Comparison of ENCODE assay signal across 12 cellular contexts in the genomic region with DNA sequence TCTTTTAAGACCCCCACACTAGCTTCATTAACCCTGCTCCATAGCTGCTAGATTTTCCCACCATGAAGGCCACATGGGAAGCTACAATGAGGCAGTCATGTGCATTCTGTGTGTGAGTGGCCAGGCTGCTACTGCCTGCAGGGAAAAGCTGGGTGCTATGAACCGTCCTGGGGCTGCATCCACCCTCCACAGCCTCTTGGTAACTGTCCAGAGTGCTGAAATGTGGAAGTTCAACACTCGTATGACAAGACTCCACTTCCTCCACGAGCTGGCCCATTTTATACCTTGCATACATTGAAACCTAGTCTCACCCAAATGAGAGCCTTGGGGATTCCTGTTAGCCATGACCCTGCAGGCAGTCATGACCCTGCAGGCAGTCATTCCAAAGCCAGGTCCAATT. TPM values are rescaled to one million over a fixed set of nuclear protein-coding genes. Genes with fewer than 3 reads are reported as not detected.
A peak's percentile ranks its signal among the peaks of the same experiment; 100 is the strongest.
DNase-seq lines count a peak whose midpoint lies in the region; ATAC-seq and TF ChIP-seq lines count a peak whose summit lies in the region.
"Had no signal": no experiment of that assay in that cellular context is flagged by ENCODE, and none has a peak within 500 bp of the region (broad histone marks: within the 10 kb centered on the region; RNA-seq: fewer than 3 reads in every experiment).

No MANE protein-coding gene starts in this region.

- H3K27me3 ChIP-seq in H7 (ENCODE audit: control insufficient read depth, insufficient read depth, low read length) (no peaks in the 10 kb centered on the region), colonic mucosa (no peaks in the 10 kb centered on the region)
- H3K27me3 ChIP-seq: testis had no signal

- H3K27ac ChIP-seq in colonic mucosa: no peak overlapping the region
- H3K27ac ChIP-seq: dorsolateral prefrontal cortex, testis had no signal

- 0 out of 3 replicates have a peak, but pooled peaks have one; percentile 45 for ATAC-seq in SK-N-SH treated with all-trans-retinoic acid at 6 μM for 48 hours
- no peak for ATAC-seq in GM18870 (IDR thresholded peaks at IDR 0.05; ENCODE audit: unreplicated experiment)

- H3K4me1 ChIP-seq in colonic mucosa: no peaks in the 10 kb centered on the region
- H3K4me1 ChIP-seq: testis had no signal

- peak; percentile 66 for DNase-seq in ACHN
- peak; percentile 90 for DNase-seq in H7
- DNase-seq in hepatic stellate cell (ENCODE audit: low spot score): peak; percentile 40
- no peak for DNase-seq in G401 (ENCODE audit: low spot score)
- DNase-seq in colonic mucosa: no peak
- DNase-seq in SK-N-DZ (ENCODE audit: low spot score): no peak
- DNase-seq: dorsolateral prefrontal cortex, NCI-H510A treated with DMSO at 0.1 percent for 48 hours, testis had no signal

- intact Hi-C loops in colonic mucosa (cut with DNase I): no loop called here

- in situ Hi-C loops in ACHN (cut with HindIII; ENCODE audit: low pct_ligation_motif_present, low pct_unique_long_range_greater_than_20kb, low sequenced_read_pairs) (no loop called here), G401 (cut with HindIII; ENCODE audit: low sequenced_read_pairs) (no loop called here)

- H3K9me3 ChIP-seq in colonic mucosa: no peaks in the 10 kb centered on the region
- H3K9me3 ChIP-seq: testis had no signal

- no peak for TF ChIP-seq CTCF in colonic mucosa (IDR thresholded peaks at IDR 0.05)

- H3K36me3 ChIP-seq in H7 (replicated peaks; ENCODE audit: control insufficient read depth, insufficient read depth, low read length): no peaks in the 10 kb centered on the region
- H3K36me3 ChIP-seq in colonic mucosa: no peaks in the 10 kb centered on the region

- H3K4me3 ChIP-seq in H7 (ENCODE audit: insufficient read depth, low read depth, low read length): no peak overlapping the region
- H3K4me3 ChIP-seq in colonic mucosa: no peak overlapping the region
- H3K4me3 ChIP-seq: dorsolateral prefrontal cortex, lung, testis had no signal

- no peak overlapping the region for H3K9ac ChIP-seq in colonic mucosa (ENCODE audit: low read depth in 2 of 2, low read length in 2 of 2)

TF ChIP-seq in SK-N-SH treated with all-trans-retinoic acid at 6 μM for 48 hours, 23 proteins besides CTCF, POLR2A, EP300 and RAD21:
- TF ChIP-seq ZNF70 (CRISPR knock-in tag; IDR thresholded peaks at IDR 0.05): no peak
- no peak for TF ChIP-seq SNAI2 (CRISPR knock-in tag; IDR thresholded peaks at IDR 0.05)
- no peak for TF ChIP-seq ZC3H10 (CRISPR knock-in tag; IDR thresholded peaks at IDR 0.05)
- TF ChIP-seq, protein P1, sequence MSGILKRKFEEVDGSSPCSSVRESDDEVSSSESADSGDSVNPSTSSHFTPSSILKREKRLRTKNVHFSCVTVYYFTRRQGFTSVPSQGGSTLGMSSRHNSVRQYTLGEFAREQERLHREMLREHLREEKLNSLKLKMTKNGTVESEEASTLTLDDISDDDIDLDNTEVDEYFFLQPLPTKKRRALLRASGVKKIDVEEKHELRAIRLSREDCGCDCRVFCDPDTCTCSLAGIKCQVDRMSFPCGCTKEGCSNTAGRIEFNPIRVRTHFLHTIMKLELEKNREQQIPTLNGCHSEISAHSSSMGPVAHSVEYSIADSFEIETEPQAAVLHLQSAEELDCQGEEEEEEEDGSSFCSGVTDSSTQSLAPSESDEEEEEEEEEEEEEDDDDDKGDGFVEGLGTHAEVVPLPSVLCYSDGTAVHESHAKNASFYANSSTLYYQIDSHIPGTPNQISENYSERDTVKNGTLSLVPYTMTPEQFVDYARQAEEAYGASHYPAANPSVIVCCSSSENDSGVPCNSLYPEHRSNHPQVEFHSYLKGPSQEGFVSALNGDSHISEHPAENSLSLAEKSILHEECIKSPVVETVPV (CRISPR knock-in tag; IDR thresholded peaks at IDR 0.05): no peak
- TF ChIP-seq TOX (CRISPR knock-in tag; IDR thresholded peaks at IDR 0.05; ENCODE audit: borderline replicate concordance): no peak
- TF ChIP-seq, protein P2, sequence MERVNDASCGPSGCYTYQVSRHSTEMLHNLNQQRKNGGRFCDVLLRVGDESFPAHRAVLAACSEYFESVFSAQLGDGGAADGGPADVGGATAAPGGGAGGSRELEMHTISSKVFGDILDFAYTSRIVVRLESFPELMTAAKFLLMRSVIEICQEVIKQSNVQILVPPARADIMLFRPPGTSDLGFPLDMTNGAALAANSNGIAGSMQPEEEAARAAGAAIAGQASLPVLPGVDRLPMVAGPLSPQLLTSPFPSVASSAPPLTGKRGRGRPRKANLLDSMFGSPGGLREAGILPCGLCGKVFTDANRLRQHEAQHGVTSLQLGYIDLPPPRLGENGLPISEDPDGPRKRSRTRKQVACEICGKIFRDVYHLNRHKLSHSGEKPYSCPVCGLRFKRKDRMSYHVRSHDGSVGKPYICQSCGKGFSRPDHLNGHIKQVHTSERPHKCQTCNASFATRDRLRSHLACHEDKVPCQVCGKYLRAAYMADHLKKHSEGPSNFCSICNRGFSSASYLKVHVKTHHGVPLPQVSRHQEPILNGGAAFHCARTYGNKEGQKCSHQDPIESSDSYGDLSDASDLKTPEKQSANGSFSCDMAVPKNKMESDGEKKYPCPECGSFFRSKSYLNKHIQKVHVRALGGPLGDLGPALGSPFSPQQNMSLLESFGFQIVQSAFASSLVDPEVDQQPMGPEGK (CRISPR knock-in tag; IDR thresholded peaks at IDR 0.05; ENCODE audit: borderline replicate concordance): no peak
- no peak for TF ChIP-seq ZFP3 (CRISPR knock-in tag; IDR thresholded peaks at IDR 0.05)
- TF ChIP-seq ZNF8 (CRISPR knock-in tag; IDR thresholded peaks at IDR 0.05): no peak
- TF ChIP-seq, protein P3, sequence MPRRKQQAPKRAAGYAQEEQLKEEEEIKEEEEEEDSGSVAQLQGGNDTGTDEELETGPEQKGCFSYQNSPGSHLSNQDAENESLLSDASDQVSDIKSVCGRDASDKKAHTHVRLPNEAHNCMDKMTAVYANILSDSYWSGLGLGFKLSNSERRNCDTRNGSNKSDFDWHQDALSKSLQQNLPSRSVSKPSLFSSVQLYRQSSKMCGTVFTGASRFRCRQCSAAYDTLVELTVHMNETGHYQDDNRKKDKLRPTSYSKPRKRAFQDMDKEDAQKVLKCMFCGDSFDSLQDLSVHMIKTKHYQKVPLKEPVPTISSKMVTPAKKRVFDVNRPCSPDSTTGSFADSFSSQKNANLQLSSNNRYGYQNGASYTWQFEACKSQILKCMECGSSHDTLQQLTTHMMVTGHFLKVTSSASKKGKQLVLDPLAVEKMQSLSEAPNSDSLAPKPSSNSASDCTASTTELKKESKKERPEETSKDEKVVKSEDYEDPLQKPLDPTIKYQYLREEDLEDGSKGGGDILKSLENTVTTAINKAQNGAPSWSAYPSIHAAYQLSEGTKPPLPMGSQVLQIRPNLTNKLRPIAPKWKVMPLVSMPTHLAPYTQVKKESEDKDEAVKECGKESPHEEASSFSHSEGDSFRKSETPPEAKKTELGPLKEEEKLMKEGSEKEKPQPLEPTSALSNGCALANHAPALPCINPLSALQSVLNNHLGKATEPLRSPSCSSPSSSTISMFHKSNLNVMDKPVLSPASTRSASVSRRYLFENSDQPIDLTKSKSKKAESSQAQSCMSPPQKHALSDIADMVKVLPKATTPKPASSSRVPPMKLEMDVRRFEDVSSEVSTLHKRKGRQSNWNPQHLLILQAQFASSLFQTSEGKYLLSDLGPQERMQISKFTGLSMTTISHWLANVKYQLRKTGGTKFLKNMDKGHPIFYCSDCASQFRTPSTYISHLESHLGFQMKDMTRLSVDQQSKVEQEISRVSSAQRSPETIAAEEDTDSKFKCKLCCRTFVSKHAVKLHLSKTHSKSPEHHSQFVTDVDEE (CRISPR knock-in tag; IDR thresholded peaks at IDR 0.05): no peak
- no peak for TF ChIP-seq GLIS3 (CRISPR knock-in tag; IDR thresholded peaks at IDR 0.05)
- no peak for TF ChIP-seq OSR1 (CRISPR knock-in tag; IDR thresholded peaks at IDR 0.05)
- no peak for TF ChIP-seq ARNTL (CRISPR knock-in tag; IDR thresholded peaks at IDR 0.05; ENCODE audit: borderline replicate concordance, low read depth)
- TF ChIP-seq BACH2 (CRISPR knock-in tag; IDR thresholded peaks at IDR 0.05; ENCODE audit: borderline replicate concordance): no peak
- TF ChIP-seq ZFP30 (CRISPR knock-in tag; IDR thresholded peaks at IDR 0.05): no peak
- no peak for TF ChIP-seq RARB (CRISPR knock-in tag; IDR thresholded peaks at IDR 0.05)
- TF ChIP-seq ESRRG (CRISPR knock-in tag; IDR thresholded peaks at IDR 0.05): no peak
- TF ChIP-seq, protein P4, sequence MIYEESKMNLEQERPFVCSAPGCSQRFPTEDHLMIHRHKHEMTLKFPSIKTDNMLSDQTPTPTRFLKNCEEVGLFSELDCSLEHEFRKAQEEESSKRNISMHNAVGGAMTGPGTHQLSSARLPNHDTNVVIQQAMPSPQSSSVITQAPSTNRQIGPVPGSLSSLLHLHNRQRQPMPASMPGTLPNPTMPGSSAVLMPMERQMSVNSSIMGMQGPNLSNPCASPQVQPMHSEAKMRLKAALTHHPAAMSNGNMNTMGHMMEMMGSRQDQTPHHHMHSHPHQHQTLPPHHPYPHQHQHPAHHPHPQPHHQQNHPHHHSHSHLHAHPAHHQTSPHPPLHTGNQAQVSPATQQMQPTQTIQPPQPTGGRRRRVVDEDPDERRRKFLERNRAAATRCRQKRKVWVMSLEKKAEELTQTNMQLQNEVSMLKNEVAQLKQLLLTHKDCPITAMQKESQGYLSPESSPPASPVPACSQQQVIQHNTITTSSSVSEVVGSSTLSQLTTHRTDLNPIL (CRISPR knock-in tag; IDR thresholded peaks at IDR 0.05; ENCODE audit: low read depth): no peak
- TF ChIP-seq ZNF565 (CRISPR knock-in tag; conservative IDR thresholded peaks at IDR 0.05; ENCODE audit: low read depth): no peak

RNA-seq across cellular contexts. Expression of a gene that starts 59.4 kb away (rescaled TPM):
- 0.11 and 1.1 TPM in 2 replicates for total RNA-seq in H7 (2014; rRNA removed; shearing (Covaris generic))
- total RNA-seq in G401 (2014; rRNA removed; shearing (Covaris generic)): 1.7 and 1.8 TPM in 2 replicates
- total RNA-seq in colonic mucosa: 1 to 10 TPM in 1 of 2 donors, under 1 TPM in 1; 0.77 to 3.6 TPM
- 1.5 and 2.7 TPM in 2 replicates for polyA plus RNA-seq in SK-N-DZ (2014; cell fraction: cytosol; rRNA removed)
- polyA plus RNA-seq in SK-N-DZ (2014; cell fraction: nucleus; rRNA removed): 4.9 and 8.8 TPM in 2 replicates

Comparison
In these comparisons a context has a peak if more than half of its experiments do, and no peak if none do; other contexts are left out.
1. DNase-seq: peak in ACHN (single experiment), H7 (single experiment) and hepatic stellate cell (single experiment); none in G401 (single experiment), colonic mucosa (single experiment) and SK-N-DZ (single experiment).